ENCODE assay signal across 15 cellular contexts in the genomic region with DNA sequence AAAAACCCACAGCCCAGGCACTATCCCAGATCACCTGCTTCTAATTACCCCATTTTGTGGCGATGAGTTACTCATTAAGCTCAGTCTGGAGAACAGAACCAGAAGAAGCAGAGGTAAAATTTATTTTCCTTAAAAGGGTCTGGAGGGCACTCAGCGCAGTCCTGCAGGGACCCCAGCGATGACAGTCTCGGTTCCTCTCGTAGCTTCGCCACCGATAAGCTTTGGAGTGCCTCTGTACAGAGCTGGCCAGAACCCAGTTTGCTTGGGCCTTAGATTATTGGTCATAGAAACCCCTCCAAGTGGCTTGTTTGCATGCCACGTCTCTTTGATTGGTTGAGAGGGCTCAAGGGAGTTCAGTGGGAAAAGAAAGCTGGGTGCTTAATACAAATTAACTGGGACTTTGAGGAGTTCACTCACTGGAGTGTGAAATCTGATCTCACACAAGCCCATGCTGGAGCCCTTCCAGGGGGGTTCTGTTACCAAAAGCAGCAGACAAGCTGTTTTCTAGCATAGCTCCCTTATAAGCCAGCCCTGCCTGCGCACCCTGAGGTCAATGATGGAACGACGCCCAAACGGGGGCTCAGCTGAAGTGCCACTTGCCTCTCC.
DNase-seq lines count a peak whose midpoint lies in the region; ATAC-seq, FAIRE-seq and TF ChIP-seq lines count a peak whose summit lies in the region.
"Had no signal": no experiment of that assay in that cellular context is flagged by ENCODE, and none has a peak within 500 bp of the region (broad histone marks: within the 10 kb centered on the region; RNA-seq: fewer than 3 reads in every experiment).

No MANE protein-coding gene starts in this region.

- H3K9ac ChIP-seq in GM12878 (ENCODE audit: control insufficient read depth, insufficient read depth, low read length) (no peak overlapping the region), neural progenitor cell (no peak overlapping the region)

- no peak for TF ChIP-seq POLR2A in GM12878 (IDR thresholded peaks at IDR 0.05; ENCODE audit: low read depth, low read length)
- TF ChIP-seq POLR2A in spleen (IDR thresholded peaks at IDR 0.05): no peak
- no peak for TF ChIP-seq POLR2A in vagina (IDR thresholded peaks at IDR 0.05)

- RAD21 ChIA-PET in GM12878 (lab: Charles Lee; ENCODE audit: unreplicated experiment): interaction anchor here (0.9 to 1.2 kb wide), 2 partner anchors 19 to 40 kb away, joined by 3 read pairs; no protein-coding TSS in a partner anchor

- no peak for TF ChIP-seq EP300 in GM12878 (IDR thresholded peaks at IDR 0.05; ENCODE audit: borderline replicate concordance in 1 of 2, control insufficient read depth in 1 of 2, low read depth in 2 of 2, low read length in 2 of 2)

- ATAC-seq in GM12878: peak; percentile 61
- no peak for ATAC-seq in HG03135 (IDR thresholded peaks at IDR 0.05; ENCODE audit: unreplicated experiment)
- ATAC-seq: effector memory CD8-positive, alpha-beta T cell had no signal

- H3K4me3 Mint-ChIP-seq in neural progenitor cell: no peak overlapping the region
- H3K4me3 Mint-ChIP-seq: CD4-positive, alpha-beta T cell; effector memory CD8-positive, alpha-beta T cell; mesothelial cell of epicardium had no signal

- H3K36me3 Mint-ChIP-seq in neural progenitor cell: no peaks in the 10 kb centered on the region
- H3K36me3 Mint-ChIP-seq: mesothelial cell of epicardium had no signal

- H3K79me2 ChIP-seq in GM12878 (ENCODE audit: control insufficient read depth, insufficient read depth, low read length): no peaks in the 10 kb centered on the region
- no peaks in the 10 kb centered on the region for H3K79me2 ChIP-seq in neural progenitor cell (ENCODE audit: low read depth)

- DNase-seq in NCI-H2029 (lab: John Stamatoyannopoulos, UW) (peak; percentile 58), GM12878 (ENCODE audit: low read depth, low spot score) (no peak), neural progenitor cell (ENCODE audit: low spot score) (peak; percentile 53), nucleus accumbens (lab: John Stamatoyannopoulos, UW) (no peak), spleen (no peak), vagina (ENCODE audit: extremely low spot score in 2 of 2) (no peak)
- DNase-seq: activated T-cell treated with anti-CD3 and anti-CD28 coated beads for 4 hours; anterior cingulate cortex; CD4-positive, alpha-beta T cell; effector memory CD8-positive, alpha-beta T cell; PC-9; T1000 had no signal

- TF ChIP-seq CTCF in GM12873 (IDR thresholded peaks at IDR 0.05; ENCODE audit: insufficient read depth, low read depth, low read length, missing control alignments) (peak; percentile 5), GM12878 (IDR thresholded peaks at IDR 0.05 in 2 of 3, conservative IDR thresholded peaks at IDR 0.05 in 1 of 3; ENCODE audit: control insufficient read depth in 2 of 3, extremely low read depth in 1 of 3, insufficient read depth in 1 of 3, low read depth in 3 of 3, low read length in 3 of 3) (peak in 1 of 3 experiments; percentile 12; a peak in 1 of 6 replicates), neural progenitor cell (IDR thresholded peaks at IDR 0.05) (peak; percentile 16), spleen (IDR thresholded peaks at IDR 0.05 in 8 of 11, conservative IDR thresholded peaks at IDR 0.05 in 3 of 11) (no peak), vagina (IDR thresholded peaks at IDR 0.05) (no peak)

- in situ Hi-C loops in GM12878 (cut with MboI): no loop called here

- no peaks in the 10 kb centered on the region for H3K4me1 Mint-ChIP-seq in neural progenitor cell

- H3F3A ChIP-seq in neural progenitor cell (ENCODE audit: low read depth): peaks cover 7% of the 10 kb centered on the region

- H3K27ac ChIP-seq in GM12878 (ENCODE audit: control insufficient read depth, insufficient read depth): no peak overlapping the region
- no peak overlapping the region for H3K27ac ChIP-seq in neural progenitor cell
- no peak overlapping the region for H3K27ac ChIP-seq in spleen
- no peak overlapping the region for H3K27ac ChIP-seq in vagina
- H3K27ac ChIP-seq: PC-9 had no signal

- H3K4me1 ChIP-seq in GM12878 (ENCODE audit: control insufficient read depth, insufficient read depth, low read length): no peaks in the 10 kb centered on the region
- peaks cover 11% of the 10 kb centered on the region for H3K4me1 ChIP-seq in neural progenitor cell
- peaks cover 0 to 19% (median 3%) of the 10 kb centered on the region in 6 donors for H3K4me1 ChIP-seq in spleen
- no peaks in the 10 kb centered on the region for H3K4me1 ChIP-seq in vagina

- POLR2A ChIA-PET in GM12878 (lab: Charles Lee): no interaction called here

- H3K4me3 ChIP-seq in GM12878 (no peak overlapping the region), neural progenitor cell (no peak overlapping the region), spleen (no peak overlapping the region), vagina (no peak overlapping the region)
- H3K4me3 ChIP-seq: PC-9 had no signal

- H3K27me3 ChIP-seq in GM12878 (replicated peaks in 1 of 2; ENCODE audit: control insufficient read depth in 2 of 2, insufficient read depth in 2 of 2, low read length in 1 of 2): no peaks in the 10 kb centered on the region
- no peaks in the 10 kb centered on the region for H3K27me3 ChIP-seq in neural progenitor cell
- H3K27me3 ChIP-seq in spleen (replicated peaks in 1 of 7): no peaks in the 10 kb centered on the region
- no peaks in the 10 kb centered on the region for H3K27me3 ChIP-seq in vagina

- peaks cover 5% of the 10 kb centered on the region for H3K9me3 Mint-ChIP-seq in neural progenitor cell
- H3K9me3 Mint-ChIP-seq: effector memory CD8-positive, alpha-beta T cell had no signal

- H3K27ac Mint-ChIP-seq in neural progenitor cell: no peak overlapping the region
- H3K27ac Mint-ChIP-seq: CD4-positive, alpha-beta T cell; effector memory CD8-positive, alpha-beta T cell had no signal

- H3K27me3 Mint-ChIP-seq in neural progenitor cell (ENCODE audit: insufficient read depth, low read depth): peaks cover 2% of the 10 kb centered on the region
- H3K27me3 Mint-ChIP-seq: CD4-positive, alpha-beta T cell had no signal

- intact Hi-C loops in GM12878 (cut with micrococcal nuclease; ENCODE audit: unreplicated experiment) (no loop called here), spleen (cut with DNase I; ENCODE audit: low total_unique reads) (no loop called here), vagina (cut with DNase I) (no loop called here)

- H2AFZ ChIP-seq in GM12878 (ENCODE audit: control insufficient read depth, low read depth, low read length): no peak overlapping the region
- H2AFZ ChIP-seq in neural progenitor cell (replicated peaks): peak overlapping the region; percentile 75

- H4K20me1 ChIP-seq in GM12878 (ENCODE audit: control insufficient read depth, insufficient read depth) (no peaks in the 10 kb centered on the region), neural progenitor cell (ENCODE audit: low read depth) (no peaks in the 10 kb centered on the region)

- no peaks in the 10 kb centered on the region for H3K36me3 ChIP-seq in GM12878 (ENCODE audit: control insufficient read depth in 2 of 2, insufficient read depth in 2 of 2, low read length in 1 of 2)
- H3K36me3 ChIP-seq in neural progenitor cell: no peaks in the 10 kb centered on the region
- H3K36me3 ChIP-seq in spleen: no peaks in the 10 kb centered on the region
- H3K36me3 ChIP-seq in vagina: no peaks in the 10 kb centered on the region

- no peak for TF ChIP-seq RAD21 in GM12878 (IDR thresholded peaks at IDR 0.05; ENCODE audit: insufficient read depth, low read depth, low read length)

- CTCF ChIA-PET in GM12878 (lab: Yijun Ruan, JAX): no interaction called here

- BruUV-seq in GM12878 (replicated peaks; lab: Mats Ljungman, UMichigan): no TSS peak

- peaks cover 5% of the 10 kb centered on the region; the same call in 2 of the 3 replicates for H3K9me3 ChIP-seq in GM12878 (replicated peaks; ENCODE audit: control insufficient read depth, insufficient read depth, low read length)
- no peaks in the 10 kb centered on the region for H3K9me3 ChIP-seq in neural progenitor cell (ENCODE audit: low read depth)
- peaks cover 0 to 14% (median 6%) of the 10 kb centered on the region in 8 donors for H3K9me3 ChIP-seq in spleen
- no peaks in the 10 kb centered on the region for H3K9me3 ChIP-seq in vagina

- H3K4me2 ChIP-seq in GM12878 (ENCODE audit: control insufficient read depth, insufficient read depth) (no peak overlapping the region), neural progenitor cell (no peak overlapping the region)
- H3K4me2 ChIP-seq: PC-9 had no signal

- FAIRE-seq in GM12878 (lab: Jason Lieb, UNC): no peak

- 85% methylated on average over 12 of the region's 12 CpGs for WGBS in GM12878 (ENCODE audit: insufficient coverage, insufficient replicate concordance, low lambda C conversion rate, missing lambda C conversion rate)
- 66 to 86% (median 77%) methylated on average over 12 of the region's 12 CpGs for WGBS in spleen, 5 donors

- SMC1A ChIA-PET in GM12878 (lab: Charles Lee; ENCODE audit: uncharacterized antibody, unreplicated experiment): no interaction called here

TF ChIP-seq in GM12878, 131 proteins besides CTCF, POLR2A, EP300 and RAD21 (continues in another document):
- TF ChIP-seq SIX5 (IDR thresholded peaks at IDR 0.05; ENCODE audit: low read depth, low read length, severe bottlenecking): no peak
- no peak for TF ChIP-seq BRCA1 (IDR thresholded peaks at IDR 0.05; ENCODE audit: low read depth, low read length)
- no peak for TF ChIP-seq TCF3 (IDR thresholded peaks at IDR 0.05; ENCODE audit: borderline replicate concordance, insufficient read depth, low read depth, low read length)
- no peak for TF ChIP-seq FOXK2 (IDR thresholded peaks at IDR 0.05)
- TF ChIP-seq IKZF2 (IDR thresholded peaks at IDR 0.05): no peak
- TF ChIP-seq MTA3 (IDR thresholded peaks at IDR 0.05; ENCODE audit: borderline replicate concordance, low read length): no peak
- no peak for TF ChIP-seq NR2C1 (IDR thresholded peaks at IDR 0.05)
- TF ChIP-seq RELA (IDR thresholded peaks at IDR 0.05; ENCODE audit: borderline replicate concordance, partially characterized antibody): no peak
- no peak for TF ChIP-seq NR2C2 (IDR thresholded peaks at IDR 0.05; ENCODE audit: borderline replicate concordance, control insufficient read depth, insufficient read length, low read depth)
- no peak for TF ChIP-seq BHLHE40 (IDR thresholded peaks at IDR 0.05; ENCODE audit: borderline replicate concordance in 1 of 2, low read depth in 2 of 2, low read length in 1 of 2)

Comparison
In these comparisons a context has a peak if more than half of its experiments do, and no peak if none do; other contexts are left out.
1. CTCF ChIP-seq: peak in GM12873 (single experiment) and neural progenitor cell (single experiment); none in spleen (0 of 11) and vagina (0 of 3).
2. DNase-seq: peak in NCI-H2029 (single experiment) and neural progenitor cell (single experiment); none in GM12878 (single experiment), nucleus accumbens (0 of 56), spleen (single experiment) and vagina (0 of 2).